In the genomic region with DNA sequence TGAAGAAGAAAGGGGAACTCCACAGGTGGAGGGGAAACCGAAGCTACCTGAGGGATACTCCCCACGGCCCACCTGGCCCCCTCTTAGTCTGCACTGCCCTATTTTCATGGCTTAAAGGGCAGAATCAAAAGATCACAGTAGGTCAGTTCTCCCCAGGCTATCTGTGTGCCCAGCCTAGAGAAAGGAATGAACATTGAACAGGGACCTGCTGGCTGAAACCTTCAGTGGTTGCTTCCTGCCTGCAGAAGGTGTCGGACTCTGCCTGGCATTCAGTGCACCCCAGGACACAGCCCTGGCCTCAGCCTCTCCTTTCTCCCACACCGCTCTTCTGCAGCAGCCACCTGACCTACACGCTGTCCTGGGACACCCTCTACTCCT, we compare ENCODE assay signal across 27 cellular contexts.
"Had no signal": no experiment of that assay in that cellular context is flagged by ENCODE, and none has a peak within 500 bp of the region (broad histone marks: within the 10 kb centered on the region; RNA-seq: fewer than 3 reads in every experiment).

No MANE protein-coding gene starts in this region.

- H3K4me3 ChIP-seq: ascending aorta, colonic mucosa, dorsolateral prefrontal cortex, esophagus squamous epithelium, gastrocnemius medialis, ovary, psoas muscle, skin epidermis had no signal

- H3K36me3 ChIP-seq: ascending aorta, colonic mucosa, esophagus squamous epithelium, gastrocnemius medialis, neutrophil, ovary had no signal

- H3K4me1 ChIP-seq: ascending aorta, psoas muscle had no signal

- H3K27ac ChIP-seq: ascending aorta, colonic mucosa, esophagus squamous epithelium, gastrocnemius medialis, neutrophil, ovary, psoas muscle, skin epidermis, VCaP had no signal

- H3K4me3 Mint-ChIP-seq: activated CD8-positive, alpha-beta T cell treated with anti-CD3 and anti-CD28 coated beads, Interleukin-2, amount 10 ng/mL, durations not matched to agents 7 days and 5 days; endodermal cell; mesothelial cell of epicardium; natural killer cell treated with Interleukin-12 subunit alpha and Interleukin-12 subunit beta and Interleukin-15 and Interleukin-18, amount 100 ng/mL, for 72 hours; T-cell; T-helper 2 cell treated with Interferon-gamma antibody and Interleukin-4, amounts not matched to agents 5 μg/mL and 100 μg/mL, for 36 hours had no signal

- H3K27me3 Mint-ChIP-seq: natural killer cell treated with Interleukin-12 subunit alpha and Interleukin-12 subunit beta and Interleukin-15 and Interleukin-18, amount 100 ng/mL, for 72 hours; T-cell had no signal

- H3K9me3 Mint-ChIP-seq: activated naive CD4-positive, alpha-beta T cell treated with anti-CD3 and anti-CD28 coated beads, Interleukin-2, amount 50 U/mL, for 72 hours; endodermal cell; mesothelial cell of epicardium; natural killer cell treated with Interleukin-12 subunit alpha and Interleukin-12 subunit beta and Interleukin-15 and Interleukin-18, amount 100 ng/mL, for 72 hours; T-cell; T-helper 2 cell treated with Interferon-gamma antibody and Interleukin-4, amounts not matched to agents 5 μg/mL and 100 μg/mL, for 36 hours had no signal

- H3K36me3 Mint-ChIP-seq: activated naive CD4-positive, alpha-beta T cell treated with anti-CD3 and anti-CD28 coated beads, Interleukin-2, amount 50 U/mL, for 72 hours; mesothelial cell of epicardium; natural killer cell treated with Interleukin-12 subunit alpha and Interleukin-12 subunit beta and Interleukin-15 and Interleukin-18, amount 100 ng/mL, for 72 hours had no signal

- ATAC-seq: activated CD8-positive, alpha-beta T cell treated with anti-CD3 and anti-CD28 coated beads, Interleukin-2, amount 10 ng/mL, durations not matched to agents 7 days and 5 days; activated naive CD4-positive, alpha-beta T cell treated with anti-CD3 and anti-CD28 coated beads, Interleukin-2, amount 50 U/mL, for 72 hours; gastrocnemius medialis; natural killer cell treated with Interleukin-12 subunit alpha and Interleukin-12 subunit beta and Interleukin-15 and Interleukin-18, amount 100 ng/mL, for 72 hours; psoas muscle; right cardiac atrium; T-cell had no signal

- DNase-seq: activated CD4-positive, alpha-beta T cell treated with anti-CD3 and anti-CD28 coated beads, Interleukin-2, amount 50 U/mL, for 1 hour; activated CD4-positive, CD25-positive, alpha-beta regulatory T cell treated with anti-CD3 and anti-CD28 coated beads, Interleukin-2, amount 50 U/mL, for 72 hours; activated CD8-positive, alpha-beta T cell treated with anti-CD3 and anti-CD28 coated beads, Interleukin-2, amount 10 ng/mL, durations not matched to agents 7 days and 5 days; activated T-cell treated with anti-CD3 and anti-CD28 coated beads, Interleukin-2, amount 50 U/mL, for 1 hour; central memory CD4-positive, alpha-beta T cell; endodermal cell; esophagus squamous epithelium; gastrocnemius medialis; head of caudate nucleus; ovary; right cardiac atrium; stimulated activated CD4-positive, alpha-beta T cell treated with anti-CD3 and anti-CD28 coated beads, Interleukin-15, amount 100 ng/mL, for 24 hours; stimulated activated CD8-positive, alpha-beta memory T cell treated with anti-CD3 and anti-CD28 coated beads, Interleukin-4, amount 100 ng/mL, for 48 hours; stimulated activated naive CD4-positive, alpha-beta T cell; T-cell had no signal

- H3K27ac Mint-ChIP-seq: activated CD8-positive, alpha-beta T cell treated with anti-CD3 and anti-CD28 coated beads, Interleukin-2, amount 10 ng/mL, durations not matched to agents 7 days and 5 days; endodermal cell; mesothelial cell of epicardium; T-cell; T-helper 2 cell treated with Interferon-gamma antibody and Interleukin-4, amounts not matched to agents 5 μg/mL and 100 μg/mL, for 36 hours had no signal

- H3K27me3 ChIP-seq: ascending aorta, colonic mucosa, dorsolateral prefrontal cortex, esophagus squamous epithelium, gastrocnemius medialis, ovary had no signal

- FAIRE-seq: islet of Langerhans had no signal

- H3K9me3 ChIP-seq: ascending aorta, colonic mucosa, esophagus squamous epithelium, gastrocnemius medialis, neutrophil, ovary, psoas muscle had no signal
